Comparison of ENCODE assay signal across 16 cellular contexts in genomic region chr2:55809875-55810620, GRCh38.
A peak's percentile ranks its signal among the peaks of the same experiment; 100 is the strongest.
DNase-seq lines count a peak whose midpoint lies in the region; ATAC-seq and TF ChIP-seq lines count a peak whose summit lies in the region.
"Had no signal": no experiment of that assay in that cellular context is flagged by ENCODE, and none has a peak within 500 bp of the region (broad histone marks: within the 10 kb centered on the region; RNA-seq: fewer than 3 reads in every experiment).

No MANE protein-coding gene starts in this region.

- ATAC-seq in lung (ENCODE audit: insufficient read depth, low FRiP score): peak; percentile 34
- no peak for ATAC-seq in HG03280 (IDR thresholded peaks at IDR 0.05; ENCODE audit: unreplicated experiment)
- ATAC-seq: stimulated activated memory B cell treated with anti-CD40 and anti-IgM and Interleukin-4, amounts not matched to agents 10 μg/mL and 1 μg/mL and 100 μg/mL, for 72 hours had no signal

- peak overlapping the region; percentile 77 for H3K27ac ChIP-seq in ACC112 (ENCODE audit: low read depth, low read length)
- H3K27ac ChIP-seq in lung (ENCODE audit: low read depth in 1 of 2, low read length in 1 of 2): no peak overlapping the region
- H3K27ac ChIP-seq: breast epithelium, SK-N-MC had no signal

- no peaks in the 10 kb centered on the region for H3K27me3 ChIP-seq in ACC112 (ENCODE audit: insufficient read depth, low read length)
- no peaks in the 10 kb centered on the region for H3K27me3 ChIP-seq in MG63
- H3K27me3 ChIP-seq in lung (ENCODE audit: control insufficient read depth, insufficient read depth): no peaks in the 10 kb centered on the region
- H3K27me3 ChIP-seq: breast epithelium had no signal

- TF ChIP-seq CTCF in fibroblast of pulmonary artery (IDR thresholded peaks at IDR 0.05; ENCODE audit: low read length, missing control alignments) (no peak), lung (IDR thresholded peaks at IDR 0.05; ENCODE audit: control extremely low read depth, extremely low read depth) (no peak)

- H3K4me3 ChIP-seq in ACC112 (ENCODE audit: low read depth, low read length) (peak overlapping the region; percentile 38; the same call in 1 of the 2 replicates), MG63 (no peak overlapping the region), fibroblast of pulmonary artery (replicated peaks; ENCODE audit: low read depth, low read length) (no peak overlapping the region), lung (no peak overlapping the region)
- H3K4me3 ChIP-seq: breast epithelium, SK-N-MC had no signal

- H3K9me3 ChIP-seq in MG63 (no peaks in the 10 kb centered on the region), lung (ENCODE audit: control insufficient read depth in 2 of 2, insufficient read depth in 1 of 2, low read length in 1 of 2) (no peaks in the 10 kb centered on the region)
- H3K9me3 ChIP-seq: breast epithelium had no signal

- H2AFZ ChIP-seq in ACC112 (ENCODE audit: low read length, unreplicated experiment): peak overlapping the region; percentile 57

- H3K36me3 ChIP-seq in ACC112 (ENCODE audit: insufficient read depth, low read length) (no peaks in the 10 kb centered on the region), MG63 (no peaks in the 10 kb centered on the region), lung (ENCODE audit: control insufficient read depth in 2 of 2, insufficient read depth in 2 of 2, low read length in 2 of 2) (no peaks in the 10 kb centered on the region)
- H3K36me3 ChIP-seq: breast epithelium had no signal

- 67 to 70% methylated on average over 7 of the region's 7 CpGs for WGBS in lung, 2 donors

- H3K4me1 ChIP-seq in ACC112 (ENCODE audit: control insufficient read depth, insufficient read depth, low read length, unreplicated experiment) (peaks cover 18% of the 10 kb centered on the region), lung (ENCODE audit: control insufficient read depth in 2 of 2, insufficient read depth in 2 of 2, low read length in 2 of 2) (no peaks in the 10 kb centered on the region)
- H3K4me1 ChIP-seq: breast epithelium had no signal

- DNase-seq in MG63: peak; percentile 20
- peak; percentile 94 for DNase-seq in fibroblast of pulmonary artery (ENCODE audit: low read depth)
- peak; percentile 39 for DNase-seq in lung (ENCODE audit: low spot score)
- no peak for DNase-seq in RPMI8226
- DNase-seq in stimulated activated naive CD4-positive, alpha-beta T cell (lab: John Stamatoyannopoulos, UW): no peak
- DNase-seq in NCI-H1930 (lab: John Stamatoyannopoulos, UW): no peak
- DNase-seq: activated naive CD4-positive, alpha-beta T cell treated with anti-CD3 and anti-CD28 coated beads, Interleukin-2, amount 10 ng/mL, durations not matched to agents 7 days and 5 days; AML-193; H9; head of caudate nucleus; NCI-H1105 treated with DMSO at 0.1 percent for 48 hours had no signal

- no peaks in the 10 kb centered on the region for H3K79me2 ChIP-seq in ACC112 (ENCODE audit: control insufficient read depth, insufficient read depth, low read length, unreplicated experiment)

Comparison
In these comparisons a context has a peak if more than half of its experiments do, and no peak if none do; other contexts are left out.
1. DNase-seq: peak in MG63 (single experiment), fibroblast of pulmonary artery (single experiment) and lung (single experiment); none in RPMI8226 (single experiment), stimulated activated naive CD4-positive, alpha-beta T cell (0 of 6) and NCI-H1930 (0 of 2).